Comparison of ENCODE assay signal across 20 cellular contexts in genomic region chr15:33492434-33493052, GRCh38.
A peak's percentile ranks its signal among the peaks of the same experiment; 100 is the strongest.
DNase-seq lines count a peak whose midpoint lies in the region; ATAC-seq, FAIRE-seq and TF ChIP-seq lines count a peak whose summit lies in the region.
"Had no signal": no experiment of that assay in that cellular context is flagged by ENCODE, and none has a peak within 500 bp of the region (broad histone marks: within the 10 kb centered on the region; RNA-seq: fewer than 3 reads in every experiment).

No MANE protein-coding gene starts in this region.

- no peak overlapping the region for H3K27ac Mint-ChIP-seq in endothelial cell (ENCODE audit: unreplicated experiment)
- H3K27ac Mint-ChIP-seq: CD8-positive, alpha-beta T cell had no signal

- peaks cover 7% of the 10 kb centered on the region for H3K4me1 Mint-ChIP-seq in endothelial cell (ENCODE audit: unreplicated experiment)

- DNase-seq in left cardiac atrium (no peak), Right ventricle myocardium inferior (ENCODE audit: missing footprints) (no peak), endothelial cell (ENCODE audit: low spot score) (peak; percentile 19), iPS-NIHi7 (ENCODE audit: extremely low spot score) (peak; percentile 35), aorta (no peak), foreskin keratinocyte (no peak), RCC 7860 (ENCODE audit: low spot score) (no peak)
- no peak for DNase-seq in stimulated activated CD8-positive, alpha-beta memory T cell treated with anti-CD3 and anti-CD28 coated beads, Interleukin-4, amount 100 ng/mL, for 48 hours
- DNase-seq: Calu3; CD8-positive, alpha-beta T cell; EL; NCI-H1105; NCI-H2081; NCI-H2171 treated with DMSO at 0.1 percent for 48 hours; NCI-H82; PC-3 had no signal

- H3K27ac ChIP-seq in aorta (ENCODE audit: low read depth in 1 of 2, low read length in 2 of 2), result peak overlapping the region in 1 of 2 donors; percentile 21
- no peak overlapping the region for H3K27ac ChIP-seq in foreskin keratinocyte
- H3K27ac ChIP-seq: BLaER1 treated with 17β-estradiol and CSF1 and Interleukin-3, amounts not matched to agents 10 nM and 100 nM had no signal

- TF ChIP-seq CTCF in endothelial cell (IDR thresholded peaks at IDR 0.05; ENCODE audit: unreplicated experiment), result no peak
- no peak for TF ChIP-seq CTCF in foreskin keratinocyte (conservative IDR thresholded peaks at IDR 0.05)

- H3K27me3 Mint-ChIP-seq in endothelial cell (ENCODE audit: unreplicated experiment), result peaks cover 2% of the 10 kb centered on the region

- no peaks in the 10 kb centered on the region for H3K36me3 ChIP-seq in aorta (ENCODE audit: control insufficient read depth in 1 of 2, insufficient read depth in 2 of 2, low read length in 1 of 2)
- H3K36me3 ChIP-seq: BLaER1 treated with 17β-estradiol and CSF1 and Interleukin-3, amounts not matched to agents 10 nM and 100 nM had no signal

- no peaks in the 10 kb centered on the region for H3K36me3 Mint-ChIP-seq in endothelial cell (ENCODE audit: low read depth, unreplicated experiment)
- H3K36me3 Mint-ChIP-seq: CD8-positive, alpha-beta T cell had no signal

- no peaks in the 10 kb centered on the region for H3K9me3 ChIP-seq in aorta (ENCODE audit: control insufficient read depth, low read length)

- 8 to 11% methylated on average over 6 of the region's 6 CpGs for WGBS in aorta, 2 donors

- no peaks in the 10 kb centered on the region for H3K9me3 Mint-ChIP-seq in endothelial cell (ENCODE audit: unreplicated experiment)

- H3K4me3 Mint-ChIP-seq in endothelial cell (ENCODE audit: unreplicated experiment), result no peak overlapping the region
- H3K4me3 Mint-ChIP-seq: CD8-positive, alpha-beta T cell had no signal

- no peaks in the 10 kb centered on the region for H3K27me3 ChIP-seq in aorta (ENCODE audit: control insufficient read depth in 1 of 2, insufficient read depth in 2 of 2, low read length in 1 of 2)
- peaks cover 47% of the 10 kb centered on the region for H3K27me3 ChIP-seq in foreskin keratinocyte
- H3K27me3 ChIP-seq: BLaER1 treated with 17β-estradiol and CSF1 and Interleukin-3, amounts not matched to agents 10 nM and 100 nM had no signal

- no peak overlapping the region for H3K4me3 ChIP-seq in aorta (ENCODE audit: low read length in 2 of 2)
- H3K4me3 ChIP-seq: BLaER1 treated with 17β-estradiol and CSF1 and Interleukin-3, amounts not matched to agents 10 nM and 100 nM; GM12878; K562 had no signal

- FAIRE-seq in RCC 7860 (lab: Jason Lieb, UNC), result no peak
- FAIRE-seq: GM12878, GM18507, K562 had no signal

- peak; percentile 65 to 68 for ATAC-seq in left cardiac atrium
- no peak for ATAC-seq in Right ventricle myocardium inferior
- ATAC-seq in aorta (ENCODE audit: low FRiP score), result peak; percentile 66
- no peak for ATAC-seq in foreskin keratinocyte
- ATAC-seq: CD8-positive, alpha-beta T cell; GM12878; K562; PC-3 had no signal

- intact Hi-C loops in left cardiac atrium (cut with DNase I), result no loop called here
- intact Hi-C loops in Right ventricle myocardium inferior (cut with DNase I), result no loop called here
- intact Hi-C loops in aorta (cut with DNase I), result no loop called here

- peaks cover 5 to 6% of the 10 kb centered on the region in 2 donors for H3K4me1 ChIP-seq in aorta (ENCODE audit: control insufficient read depth in 1 of 2, insufficient read depth in 2 of 2, low read length in 2 of 2)
- H3K4me1 ChIP-seq in foreskin keratinocyte, result no peaks in the 10 kb centered on the region
- H3K4me1 ChIP-seq: BLaER1 treated with 17β-estradiol and CSF1 and Interleukin-3, amounts not matched to agents 10 nM and 100 nM had no signal

Comparison
In these comparisons a context has a peak if more than half of its experiments do, and no peak if none do; other contexts are left out.
1. ATAC-seq: peak in left cardiac atrium (2 of 2) and aorta (single experiment); none in Right ventricle myocardium inferior (single experiment) and foreskin keratinocyte (single experiment).
2. DNase-seq: peak in endothelial cell (single experiment) and iPS-NIHi7 (single experiment); none in left cardiac atrium (single experiment), Right ventricle myocardium inferior (single experiment), aorta (0 of 2), stimulated activated CD8-positive, alpha-beta memory T cell treated with anti-CD3 and anti-CD28 coated beads, Interleukin-4, amount 100 ng/mL, for 48 hours (single experiment), foreskin keratinocyte (0 of 2) and RCC 7860 (single experiment).